Comparison of ENCODE assay signal across 11 cellular contexts in genomic region chr4:157231525-157231924, GRCh38. TPM values are rescaled to one million over a fixed set of nuclear protein-coding genes. Genes with fewer than 3 reads are reported as not detected.
"Had no signal": no experiment of that assay in that cellular context is flagged by ENCODE, and none has a peak within 500 bp of the region (broad histone marks: within the 10 kb centered on the region; RNA-seq: fewer than 3 reads in every experiment).

No MANE protein-coding gene starts in this region.

- H3K9me3 ChIP-seq: HAP-1 had no signal

- DNase-seq: GM23248, GOT3, H7, HFFc6, KG1 had no signal

- H2AFZ ChIP-seq: GM23248 had no signal

- H3K27ac ChIP-seq: GM23248, HL-60 had no signal

- H3K36me3 ChIP-seq: HAP-1 had no signal

- ATAC-seq: HCT116 had no signal

- H3K4me3 ChIP-seq: GM23248, HAP-1 had no signal

- H3K9ac ChIP-seq: GM23248 had no signal

RNA-seq across cellular contexts. Expression of gene GRIA2, which starts 11.0 kb away (rescaled TPM):
- total RNA-seq: GM23248, H4, H7, HFFc6, HT1080 had no signal
- polyA plus RNA-seq: GM23248, IgD-negative memory B cell had no signal
